12 cellular contexts compared by ENCODE assay signal in the genomic region with DNA sequence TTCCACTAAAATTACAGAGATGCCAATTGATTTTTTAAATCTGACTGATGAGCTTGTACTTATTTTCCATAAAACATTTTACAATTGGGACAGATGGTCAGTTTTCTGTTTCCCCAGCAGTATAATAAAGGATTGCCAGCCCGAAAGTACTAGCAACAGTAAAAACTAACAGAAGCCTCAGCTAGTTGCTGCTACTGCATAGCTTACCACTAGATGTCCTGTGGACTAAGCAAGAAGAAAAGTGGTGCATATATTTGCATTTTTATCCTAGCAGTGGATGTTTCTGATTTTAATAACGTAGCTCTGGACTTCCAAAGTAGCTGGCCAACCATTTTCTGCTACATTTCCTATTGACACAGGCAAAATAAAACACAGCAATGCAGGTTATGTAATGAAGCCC.
DNase-seq lines count a peak whose midpoint lies in the region; ATAC-seq and TF ChIP-seq lines count a peak whose summit lies in the region.
"Had no signal": no experiment of that assay in that cellular context is flagged by ENCODE, and none has a peak within 500 bp of the region (broad histone marks: within the 10 kb centered on the region; RNA-seq: fewer than 3 reads in every experiment).

No MANE protein-coding gene starts in this region.

- no peak overlapping the region for H3K56ac ChIP-seq in IMR-90 (ENCODE audit: extremely low read depth, insufficient read depth, low read length)

- no peak for TF ChIP-seq POLR2A in IMR-90 (IDR thresholded peaks at IDR 0.05; ENCODE audit: low read depth, low read length)

- H3K18ac ChIP-seq in IMR-90 (ENCODE audit: low read depth, low read length), result no peak overlapping the region

- no peak overlapping the region for H2BK120ac ChIP-seq in IMR-90 (ENCODE audit: low read depth, low read length)

- H3K27ac ChIP-seq in IMR-90 (ENCODE audit: insufficient read depth, low read length) (no peak overlapping the region), WERI-Rb-1 (no peak overlapping the region)

- no peaks in the 10 kb centered on the region for H3K36me3 ChIP-seq in IMR-90 (ENCODE audit: control insufficient read depth, insufficient read depth, low read length)
- H3K36me3 ChIP-seq in WERI-Rb-1, result no peaks in the 10 kb centered on the region

- no peaks in the 10 kb centered on the region for H3K4me1 ChIP-seq in IMR-90 (ENCODE audit: control insufficient read depth, insufficient read depth, low read length)

- H4K5ac ChIP-seq in IMR-90 (ENCODE audit: low read depth, low read length), result no peak overlapping the region

- H2AK9ac ChIP-seq in IMR-90 (replicated peaks; ENCODE audit: low read depth, low read length, poor library complexity), result no peak overlapping the region

- ATAC-seq in IMR-90 (ENCODE audit: low read depth) (no peak), left lobe of liver (peak; percentile 47), GM18511 (IDR thresholded peaks at IDR 0.05; ENCODE audit: unreplicated experiment) (no peak)
- ATAC-seq: natural killer cell had no signal

- BruUV-seq in IMR-90 (replicated peaks; lab: Mats Ljungman, UMichigan), result no TSS peak

- dilution Hi-C loops in IMR-90 (cut with HindIII; ENCODE audit: low sequenced_read_pairs, unreplicated experiment), result no loop called here

- H3K9me3 ChIP-seq in IMR-90 (ENCODE audit: control insufficient read depth, insufficient read depth, low read length) (no peaks in the 10 kb centered on the region), WERI-Rb-1 (ENCODE audit: severe bottlenecking) (no peaks in the 10 kb centered on the region)

- no peak overlapping the region for H3K4me2 ChIP-seq in IMR-90 (ENCODE audit: low read depth, low read length)

- no peak overlapping the region for H2AK5ac ChIP-seq in IMR-90 (ENCODE audit: low read depth, low read length)

- intact Hi-C loops in IMR-90 (cut with micrococcal nuclease), result no loop called here

- H2AFZ ChIP-seq in IMR-90 (replicated peaks; ENCODE audit: low read length, poor library complexity), result no peak overlapping the region

- H4K20me1 ChIP-seq in IMR-90 (ENCODE audit: insufficient read depth, low read length), result no peaks in the 10 kb centered on the region

- no peak overlapping the region for H2BK5ac ChIP-seq in IMR-90 (ENCODE audit: low read depth, low read length, poor library complexity, severe bottlenecking)

- H3K4me3 ChIP-seq in IMR-90 (ENCODE audit: insufficient read depth, low read depth, low read length) (no peak overlapping the region), WERI-Rb-1 (ENCODE audit: low read depth, low read length) (no peak overlapping the region)

- in situ Hi-C loops in IMR-90 (cut with MboI; ENCODE audit: low sequenced_read_pairs), result no loop called here

- TF ChIP-seq CTCF in IMR-90 (conservative IDR thresholded peaks at IDR 0.05; ENCODE audit: low read depth, low read length), result no peak
- peak; percentile 42; the same call in 1 of the 2 replicates for TF ChIP-seq CTCF in WERI-Rb-1 (IDR thresholded peaks at IDR 0.05; ENCODE audit: low read depth, low read length)

- H3K23ac ChIP-seq in IMR-90 (ENCODE audit: low read depth, low read length), result no peak overlapping the region

- no peaks in the 10 kb centered on the region for H3K79me1 ChIP-seq in IMR-90 (ENCODE audit: low read depth in 1 of 2, low read length in 2 of 2)

- no peak for TF ChIP-seq RAD21 in IMR-90 (IDR thresholded peaks at IDR 0.05; ENCODE audit: low read length)

- no peak overlapping the region for H3K9ac ChIP-seq in IMR-90 (ENCODE audit: low read depth, low read length)

- H4K91ac ChIP-seq in IMR-90 (ENCODE audit: insufficient read depth, low read depth, low read length), result no peak overlapping the region

- H3K9me1 ChIP-seq in IMR-90 (ENCODE audit: insufficient read depth, low read length), result no peaks in the 10 kb centered on the region

- H3K27me3 ChIP-seq in IMR-90 (ENCODE audit: control insufficient read depth, insufficient read depth, low read length) (no peaks in the 10 kb centered on the region), WERI-Rb-1 (ENCODE audit: insufficient read depth, low read depth, severe bottlenecking) (no peaks in the 10 kb centered on the region)

- CTCF ChIA-PET in IMR-90 (lab: Yijun Ruan, JAX), result interaction anchor here (0.5 to 1.1 kb wide), 3 partner anchors 10 to 94 kb away, joined by 3 read pairs; no protein-coding TSS in a partner anchor

- no CpG with 5 or more reads among the region's 2 CpGs for WGBS in IMR-90 (ENCODE audit: extremely low coverage in 2 of 2, insufficient read length in 1 of 2), 2 experiments

- no peak overlapping the region for H3K4ac ChIP-seq in IMR-90 (ENCODE audit: low read depth, low read length)

- no peak overlapping the region for H2BK20ac ChIP-seq in IMR-90 (ENCODE audit: low read depth, low read length)

- no peak overlapping the region for H2BK15ac ChIP-seq in IMR-90 (ENCODE audit: low read depth, low read length)

- H3K14ac ChIP-seq in IMR-90 (replicated peaks; ENCODE audit: low read depth, low read length), result no peak overlapping the region

- DNase-seq in COR-L47 (lab: John Stamatoyannopoulos, UW) (peak; percentile 19), IMR-90 (peak; percentile 1), WERI-Rb-1 (no peak), left lobe of liver (ENCODE audit: low spot score) (no peak), AML-193 (lab: John Stamatoyannopoulos, UW) (no peak), GDM1 (lab: John Stamatoyannopoulos, UW) (no peak)
- no peak for DNase-seq in effector CD4-positive, alpha-beta T cell
- DNase-seq: activated CD4-positive, alpha-beta T cell treated with anti-CD3 and anti-CD28 coated beads for 48 hours; activated naive CD4-positive, alpha-beta T cell treated with Interleukin-2 at 50 U/mL for 16 hours; natural killer cell; SIG-M5 had no signal

- no peak overlapping the region for H4K8ac ChIP-seq in IMR-90 (ENCODE audit: low read depth in 2 of 2, low read length in 2 of 2)

- POLR2A ChIA-PET in IMR-90 (lab: Charles Lee; ENCODE audit: unreplicated experiment), result no interaction called here

TF ChIP-seq in IMR-90, 13 proteins besides CTCF, POLR2A, EP300 and RAD21:
- TF ChIP-seq CHD1 (IDR thresholded peaks at IDR 0.05; ENCODE audit: low read depth, low read length) (no peak), RCOR1 (IDR thresholded peaks at IDR 0.05; ENCODE audit: insufficient replicate concordance, low read length) (no peak), MAFK (IDR thresholded peaks at IDR 0.05; ENCODE audit: low read depth, low read length) (no peak), MXI1 (IDR thresholded peaks at IDR 0.05; ENCODE audit: borderline replicate concordance, low read depth, low read length) (no peak), BHLHE40 (IDR thresholded peaks at IDR 0.05; ENCODE audit: low read depth, low read length) (no peak), RFX5 (IDR thresholded peaks at IDR 0.05; ENCODE audit: low read depth, low read length) (no peak), ELK1 (IDR thresholded peaks at IDR 0.05; ENCODE audit: borderline replicate concordance, low read depth, low read length) (no peak), CEBPB (IDR thresholded peaks at IDR 0.05; ENCODE audit: low read depth, low read length) (no peak), MAZ (IDR thresholded peaks at IDR 0.05; ENCODE audit: borderline replicate concordance, low read depth, low read length) (no peak), SMC3 (IDR thresholded peaks at IDR 0.05; ENCODE audit: low read depth, low read length) (no peak), NFE2L2 (IDR thresholded peaks at IDR 0.05; ENCODE audit: low read depth, low read length) (no peak), FOS (IDR thresholded peaks at IDR 0.05; ENCODE audit: low read depth, low read length) (no peak)
- TF ChIP-seq, protein P1, sequence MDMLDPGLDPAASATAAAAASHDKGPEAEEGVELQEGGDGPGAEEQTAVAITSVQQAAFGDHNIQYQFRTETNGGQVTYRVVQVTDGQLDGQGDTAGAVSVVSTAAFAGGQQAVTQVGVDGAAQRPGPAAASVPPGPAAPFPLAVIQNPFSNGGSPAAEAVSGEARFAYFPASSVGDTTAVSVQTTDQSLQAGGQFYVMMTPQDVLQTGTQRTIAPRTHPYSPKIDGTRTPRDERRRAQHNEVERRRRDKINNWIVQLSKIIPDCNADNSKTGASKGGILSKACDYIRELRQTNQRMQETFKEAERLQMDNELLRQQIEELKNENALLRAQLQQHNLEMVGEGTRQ (IDR thresholded peaks at IDR 0.05; ENCODE audit: low read depth, low read length), result no peak

Comparison
In these comparisons a context has a peak if more than half of its experiments do, and no peak if none do; other contexts are left out.
1. DNase-seq: peak in COR-L47 (single experiment) and IMR-90 (single experiment); none in WERI-Rb-1 (single experiment), left lobe of liver (single experiment), AML-193 (0 of 2), GDM1 (single experiment) and effector CD4-positive, alpha-beta T cell (single experiment).